In the genomic region with DNA sequence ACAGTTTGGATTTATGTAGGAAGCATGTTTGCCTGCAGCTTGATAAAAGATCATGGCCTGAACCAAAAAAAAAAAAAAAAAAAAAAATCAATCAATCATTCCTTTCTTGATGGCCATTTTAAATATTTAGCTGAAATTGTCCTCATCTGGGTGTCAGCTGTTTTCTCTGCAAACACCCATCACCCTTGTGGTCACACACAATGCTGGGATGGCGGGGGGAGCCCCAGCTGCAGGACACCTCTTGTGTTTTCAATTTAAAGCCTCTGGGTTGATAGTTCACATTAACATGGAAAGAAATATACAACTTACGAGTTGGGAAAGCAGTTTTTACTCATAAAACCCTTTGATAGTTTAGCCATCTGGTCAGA, we compare ENCODE assay signal across 14 cellular contexts.
DNase-seq lines count a peak whose midpoint lies in the region; ATAC-seq and TF ChIP-seq lines count a peak whose summit lies in the region.
"Had no signal": no experiment of that assay in that cellular context is flagged by ENCODE, and none has a peak within 500 bp of the region (broad histone marks: within the 10 kb centered on the region; RNA-seq: fewer than 3 reads in every experiment).

No MANE protein-coding gene starts in this region.

- no peaks in the 10 kb centered on the region for H3K9me3 Mint-ChIP-seq in CD8-positive, alpha-beta T cell
- H3K9me3 Mint-ChIP-seq in activated T-helper 1 cell treated with anti-CD3 and anti-CD28 coated beads, Interleukin-12 subunit alpha, Interleukin-12 subunit beta, Interleukin-2, Interleukin-4 antibody, amounts not matched to agents 30 ng/mL and 10 ng/mL and 1 ng/mL, durations not matched to agents 14 hours and 24 hours and 36 hours = peaks cover 4% of the 10 kb centered on the region
- no peaks in the 10 kb centered on the region; a peak in 1 of 5 replicates for H3K9me3 Mint-ChIP-seq in H9
- H3K9me3 Mint-ChIP-seq: dendritic cell treated with granulocyte-macrophage colony-stimulating factor and Interleukin-4, amounts not matched to agents 40 ng/mL and 50 ng/mL, for 4 days had no signal

- H2BK120ac ChIP-seq in H9 (ENCODE audit: low read depth, low read length, poor library complexity, severe bottlenecking) = no peak overlapping the region

- H3K23ac ChIP-seq in H9 (ENCODE audit: insufficient read length, low read depth, low read length) = no peak overlapping the region

- H3K79me2 ChIP-seq in H9 (ENCODE audit: insufficient read depth, low read length) = no peaks in the 10 kb centered on the region

- no peak overlapping the region for H4K8ac ChIP-seq in H9 (replicated peaks; ENCODE audit: insufficient read length, low read depth, low read length)

- H2BK5ac ChIP-seq in H9 (ENCODE audit: insufficient read length, low read length) = no peak overlapping the region

- DNase-seq in A172 (ENCODE audit: low spot score) (peak; percentile 34), NAMALWA (ENCODE audit: low spot score) (no peak), cardiac septum (ENCODE audit: low spot score) (no peak), H9 (no peak)
- no peak for DNase-seq in CD8-positive, alpha-beta T cell
- DNase-seq in activated T-helper 1 cell treated with anti-CD3 and anti-CD28 coated beads, Interleukin-12 subunit alpha, Interleukin-12 subunit beta, Interleukin-2, Interleukin-4 antibody, amounts not matched to agents 30 ng/mL and 10 ng/mL and 1 ng/mL, durations not matched to agents 14 hours and 24 hours and 36 hours (ENCODE audit: low spot score) = no peak
- DNase-seq: NCI-H187, NCI-H748 treated with DMSO at 0.1 percent for 48 hours, posterior cingulate gyrus had no signal

- H3K9ac ChIP-seq in H9 (ENCODE audit: extremely low read depth, insufficient read length, low read length) = no peak overlapping the region

- H2AFZ ChIP-seq in H9 (ENCODE audit: low read length) = no peak overlapping the region

- H3K4me2 ChIP-seq in H9 (ENCODE audit: insufficient read depth, insufficient read length, low read length) = no peak overlapping the region

- no peak for TF ChIP-seq CTCF in CD8-positive, alpha-beta T cell (IDR thresholded peaks at IDR 0.05)
- TF ChIP-seq CTCF in H9 (conservative IDR thresholded peaks at IDR 0.05) = no peak

- H2AK5ac ChIP-seq in H9 (ENCODE audit: insufficient read length, low read length) = no peak overlapping the region

- H3K4ac ChIP-seq in H9 (ENCODE audit: low read depth, low read length) = no peak overlapping the region

- no peak for ATAC-seq in CD8-positive, alpha-beta T cell
- no peak for ATAC-seq in HG02840 (IDR thresholded peaks at IDR 0.05; ENCODE audit: low FRiP score, unreplicated experiment)

- peaks cover 17% of the 10 kb centered on the region for H3K4me1 ChIP-seq in CD8-positive, alpha-beta T cell (ENCODE audit: insufficient read depth, low read length)
- peaks cover 21% of the 10 kb centered on the region for H3K4me1 ChIP-seq in mesodermal cell (ENCODE audit: control insufficient read depth, insufficient read depth, low read length, poor library complexity, severe bottlenecking)
- H3K4me1 ChIP-seq in H9 (ENCODE audit: insufficient read depth, low read length) = no peaks in the 10 kb centered on the region; the same call in 1 of the 2 replicates

- POLR2A ChIA-PET in CD8-positive, alpha-beta T cell (lab: Charles Lee) = no interaction called here

- no peaks in the 10 kb centered on the region for H3K23me2 ChIP-seq in H9 (ENCODE audit: insufficient read length, low read depth, low read length, poor library complexity, severe bottlenecking)

- H3T11ph ChIP-seq in H9 (ENCODE audit: low read length) = no peak overlapping the region

- H3K27me3 Mint-ChIP-seq in CD8-positive, alpha-beta T cell (ENCODE audit: low read depth) = no peaks in the 10 kb centered on the region
- no peaks in the 10 kb centered on the region for H3K27me3 Mint-ChIP-seq in activated T-helper 1 cell treated with anti-CD3 and anti-CD28 coated beads, Interleukin-12 subunit alpha, Interleukin-12 subunit beta, Interleukin-2, Interleukin-4 antibody, amounts not matched to agents 30 ng/mL and 10 ng/mL and 1 ng/mL, durations not matched to agents 14 hours and 24 hours and 36 hours (ENCODE audit: insufficient read depth)
- no peaks in the 10 kb centered on the region for H3K27me3 Mint-ChIP-seq in H9 (ENCODE audit: low read depth)
- H3K27me3 Mint-ChIP-seq: dendritic cell treated with granulocyte-macrophage colony-stimulating factor and Interleukin-4, amounts not matched to agents 40 ng/mL and 50 ng/mL, for 4 days had no signal

- no peak overlapping the region for H2BK15ac ChIP-seq in H9 (ENCODE audit: low read depth, low read length)

- H3K36me3 ChIP-seq in CD8-positive, alpha-beta T cell (ENCODE audit: insufficient read depth, low read length) = no peaks in the 10 kb centered on the region
- H3K36me3 ChIP-seq in mesodermal cell (ENCODE audit: control insufficient read depth, insufficient read depth, low read length) = no peaks in the 10 kb centered on the region
- H3K36me3 ChIP-seq: transverse colon had no signal

- H2BK20ac ChIP-seq in H9 (ENCODE audit: low read depth, low read length, poor library complexity, severe bottlenecking) = no peak overlapping the region

- no peaks in the 10 kb centered on the region for H3K79me1 ChIP-seq in H9 (ENCODE audit: insufficient read depth, low read depth, low read length, poor library complexity, severe bottlenecking)

- H4K5ac ChIP-seq in H9 (ENCODE audit: insufficient read length, low read depth, low read length) = no peak overlapping the region

- H3K36me3 Mint-ChIP-seq in CD8-positive, alpha-beta T cell = no peaks in the 10 kb centered on the region
- H3K36me3 Mint-ChIP-seq in activated T-helper 1 cell treated with anti-CD3 and anti-CD28 coated beads, Interleukin-12 subunit alpha, Interleukin-12 subunit beta, Interleukin-2, Interleukin-4 antibody, amounts not matched to agents 30 ng/mL and 10 ng/mL and 1 ng/mL, durations not matched to agents 14 hours and 24 hours and 36 hours (ENCODE audit: low read depth) = peaks cover 6% of the 10 kb centered on the region
- H3K36me3 Mint-ChIP-seq in H9 (ENCODE audit: insufficient read depth in 1 of 3, low read depth in 3 of 3) = no peaks in the 10 kb centered on the region

- H2BK12ac ChIP-seq in H9 (ENCODE audit: insufficient read length, low read depth, low read length) = no peak overlapping the region

- H3K27ac ChIP-seq in CD8-positive, alpha-beta T cell (ENCODE audit: low read depth, low read length) = no peak overlapping the region
- H3K27ac ChIP-seq in mesodermal cell (ENCODE audit: low read depth, low read length, severe bottlenecking) (peak overlapping the region; percentile 93), H9 (ENCODE audit: insufficient read length, low read depth, low read length) (no peak overlapping the region)
- H3K27ac ChIP-seq: RWPE1 had no signal

- H3K4me3 Mint-ChIP-seq in CD8-positive, alpha-beta T cell = no peak overlapping the region
- peak overlapping the region; percentile 40 for H3K4me3 Mint-ChIP-seq in activated T-helper 1 cell treated with anti-CD3 and anti-CD28 coated beads, Interleukin-12 subunit alpha, Interleukin-12 subunit beta, Interleukin-2, Interleukin-4 antibody, amounts not matched to agents 30 ng/mL and 10 ng/mL and 1 ng/mL, durations not matched to agents 14 hours and 24 hours and 36 hours
- H3K4me3 Mint-ChIP-seq in H9 = no peak overlapping the region; a peak in 1 of 5 replicates
- H3K4me3 Mint-ChIP-seq: dendritic cell treated with granulocyte-macrophage colony-stimulating factor and Interleukin-4, amounts not matched to agents 40 ng/mL and 50 ng/mL, for 4 days had no signal

- CTCF ChIA-PET in CD8-positive, alpha-beta T cell (lab: Charles Lee) = no interaction called here

- no peak overlapping the region for H3K4me3 ChIP-seq in CD8-positive, alpha-beta T cell (ENCODE audit: low read depth, low read length)
- H3K4me3 ChIP-seq in mesodermal cell (ENCODE audit: extremely low read depth, insufficient read depth, low read length, poor library complexity, severe bottlenecking) = no peak overlapping the region
- H3K4me3 ChIP-seq: transverse colon had no signal

- H4K20me1 ChIP-seq in H9 (ENCODE audit: control insufficient read depth, insufficient read depth, insufficient read length) = no peaks in the 10 kb centered on the region

- intact Hi-C loops in CD8-positive, alpha-beta T cell (cut with DNase I, micrococcal nuclease) = no loop called here
- intact Hi-C loops in activated T-helper 1 cell treated with anti-CD3 and anti-CD28 coated beads, Interleukin-12 subunit alpha, Interleukin-12 subunit beta, Interleukin-2, Interleukin-4 antibody, amounts not matched to agents 30 ng/mL and 10 ng/mL and 1 ng/mL, durations not matched to agents 14 hours and 24 hours and 36 hours (cut with micrococcal nuclease) = no loop called here
- intact Hi-C loops in cardiac septum (cut with DNase I) = no loop called here

- no peak overlapping the region for H3K18ac ChIP-seq in H9 (ENCODE audit: insufficient read length, low read depth, low read length)

- no peak overlapping the region for H3K56ac ChIP-seq in H9 (ENCODE audit: insufficient read length, low read depth, low read length)

- no peaks in the 10 kb centered on the region for H3K9me3 ChIP-seq in CD8-positive, alpha-beta T cell (ENCODE audit: low read length)
- H3K9me3 ChIP-seq in mesodermal cell (ENCODE audit: control insufficient read depth, low read length) (no peaks in the 10 kb centered on the region), H9 (ENCODE audit: control insufficient read depth, low read depth, low read length) (no peaks in the 10 kb centered on the region)
- H3K9me3 ChIP-seq: transverse colon had no signal

- H3K4me1 Mint-ChIP-seq in CD8-positive, alpha-beta T cell (ENCODE audit: low read depth) = peaks cover 22% of the 10 kb centered on the region
- H3K4me1 Mint-ChIP-seq in activated T-helper 1 cell treated with anti-CD3 and anti-CD28 coated beads, Interleukin-12 subunit alpha, Interleukin-12 subunit beta, Interleukin-2, Interleukin-4 antibody, amounts not matched to agents 30 ng/mL and 10 ng/mL and 1 ng/mL, durations not matched to agents 14 hours and 24 hours and 36 hours (ENCODE audit: low read depth) = peaks cover 31% of the 10 kb centered on the region
- peaks cover 23 to 25% of the 10 kb centered on the region in 2 experiments for H3K4me1 Mint-ChIP-seq in H9

- H3K27ac Mint-ChIP-seq in CD8-positive, alpha-beta T cell = peak overlapping the region; percentile 80
- peak overlapping the region; percentile 82 for H3K27ac Mint-ChIP-seq in activated T-helper 1 cell treated with anti-CD3 and anti-CD28 coated beads, Interleukin-12 subunit alpha, Interleukin-12 subunit beta, Interleukin-2, Interleukin-4 antibody, amounts not matched to agents 30 ng/mL and 10 ng/mL and 1 ng/mL, durations not matched to agents 14 hours and 24 hours and 36 hours
- 0 out of 7 replicates have a peak overlapping the region, but pooled peaks of 1 of the 3 experiments have one; percentile 38 for H3K27ac Mint-ChIP-seq in H9
- H3K27ac Mint-ChIP-seq: dendritic cell treated with granulocyte-macrophage colony-stimulating factor and Interleukin-4, amounts not matched to agents 40 ng/mL and 50 ng/mL, for 4 days had no signal

- no peak overlapping the region for H3K14ac ChIP-seq in H9 (ENCODE audit: insufficient read depth, low read length)

- no peak overlapping the region for H4K91ac ChIP-seq in H9 (ENCODE audit: insufficient read length, low read depth, low read length)

- no peaks in the 10 kb centered on the region for H3K27me3 ChIP-seq in CD8-positive, alpha-beta T cell (ENCODE audit: insufficient read depth, low read length)
- no peaks in the 10 kb centered on the region for H3K27me3 ChIP-seq in H9 (ENCODE audit: insufficient read depth, low read length)
- H3K27me3 ChIP-seq: transverse colon had no signal

- 88% methylated on average over 1 of the region's 2 CpGs; no CpG with 5 or more reads in 1 of the 2 experiments for WGBS in mesodermal cell (ENCODE audit: insufficient coverage in 2 of 2), 2 experiments
- WGBS in H9 (ENCODE audit: extremely low coverage, insufficient read length, low lambda C conversion rate) = no CpG with 5 or more reads among the region's 2 CpGs
